1 cellular context compared by ENCODE assay signal in the genomic region with DNA sequence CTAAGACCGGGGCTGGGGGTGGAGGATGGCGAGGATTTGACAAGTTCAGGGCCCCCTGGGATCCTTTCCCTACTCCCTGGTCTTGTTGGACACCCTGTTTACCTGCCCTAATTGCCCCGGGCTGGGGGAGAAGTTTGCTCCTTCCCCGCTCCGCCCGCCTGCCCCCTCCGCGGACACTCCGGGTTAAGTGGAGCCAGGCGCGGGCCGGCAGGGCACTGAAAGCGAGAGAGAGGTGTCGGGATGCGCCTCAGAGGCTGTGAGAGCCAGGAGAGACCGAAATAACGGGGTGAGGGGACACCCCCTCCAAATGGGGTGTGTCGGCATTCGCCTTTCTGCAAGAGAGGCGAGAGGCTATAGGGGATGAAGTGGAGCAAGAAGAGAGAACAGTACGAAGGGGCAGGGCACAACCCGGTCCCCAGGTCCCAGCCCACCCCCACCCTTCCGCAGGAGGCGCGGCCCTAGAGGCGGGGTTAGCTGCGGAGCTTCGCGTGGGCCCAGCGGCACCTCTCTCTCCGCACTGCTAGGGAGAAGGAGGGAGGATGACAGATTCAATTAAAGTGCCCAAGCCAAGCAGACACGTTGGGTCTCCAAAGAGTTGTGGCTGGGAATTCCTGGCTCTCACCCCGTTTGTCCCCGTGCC.
TF ChIP-seq lines count a peak whose summit lies in the region.

No MANE protein-coding gene starts in this region.

TF ChIP-seq in HEK293, 187 proteins besides CTCF, POLR2A, EP300 and RAD21 (continued from another document and continues in another):
- TF ChIP-seq, protein P1, sequence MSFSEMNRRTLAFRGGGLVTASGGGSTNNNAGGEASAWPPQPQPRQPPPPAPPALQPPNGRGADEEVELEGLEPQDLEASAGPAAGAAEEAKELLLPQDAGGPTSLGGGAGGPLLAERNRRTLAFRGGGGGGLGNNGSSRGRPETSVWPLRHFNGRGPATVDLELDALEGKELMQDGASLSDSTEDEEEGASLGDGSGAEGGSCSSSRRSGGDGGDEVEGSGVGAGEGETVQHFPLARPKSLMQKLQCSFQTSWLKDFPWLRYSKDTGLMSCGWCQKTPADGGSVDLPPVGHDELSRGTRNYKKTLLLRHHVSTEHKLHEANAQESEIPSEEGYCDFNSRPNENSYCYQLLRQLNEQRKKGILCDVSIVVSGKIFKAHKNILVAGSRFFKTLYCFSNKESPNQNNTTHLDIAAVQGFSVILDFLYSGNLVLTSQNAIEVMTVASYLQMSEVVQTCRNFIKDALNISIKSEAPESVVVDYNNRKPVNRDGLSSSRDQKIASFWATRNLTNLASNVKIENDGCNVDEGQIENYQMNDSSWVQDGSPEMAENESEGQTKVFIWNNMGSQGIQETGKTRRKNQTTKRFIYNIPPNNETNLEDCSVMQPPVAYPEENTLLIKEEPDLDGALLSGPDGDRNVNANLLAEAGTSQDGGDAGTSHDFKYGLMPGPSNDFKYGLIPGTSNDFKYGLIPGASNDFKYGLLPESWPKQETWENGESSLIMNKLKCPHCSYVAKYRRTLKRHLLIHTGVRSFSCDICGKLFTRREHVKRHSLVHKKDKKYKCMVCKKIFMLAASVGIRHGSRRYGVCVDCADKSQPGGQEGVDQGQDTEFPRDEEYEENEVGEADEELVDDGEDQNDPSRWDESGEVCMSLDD (tag by site-specific recombination; IDR thresholded peaks at IDR 0.05) = peak; percentile 78; the same call in 1 of the 2 replicates
- TF ChIP-seq GLIS2 (tag by site-specific recombination; IDR thresholded peaks at IDR 0.05) (no peak), KLF1 (tag by site-specific recombination; IDR thresholded peaks at IDR 0.05) (no peak), ZNF350 (tag by site-specific recombination; IDR thresholded peaks at IDR 0.05) (no peak), ZSCAN30 (tag by site-specific recombination; IDR thresholded peaks at IDR 0.05) (no peak), PRDM1 (tag by site-specific recombination; IDR thresholded peaks at IDR 0.05) (no peak), HOXC10 (CRISPR knock-in tag; IDR thresholded peaks at IDR 0.05) (no peak), IKZF3 (tag by site-specific recombination; IDR thresholded peaks at IDR 0.05) (no peak), ZNF791 (tag by site-specific recombination; IDR thresholded peaks at IDR 0.05) (no peak), ZNF548 (tag by site-specific recombination; IDR thresholded peaks at IDR 0.05) (no peak), ZNF311 (tag by site-specific recombination; IDR thresholded peaks at IDR 0.05; ENCODE audit: borderline replicate concordance) (no peak), ZNF354C (tag by site-specific recombination; IDR thresholded peaks at IDR 0.05; ENCODE audit: borderline replicate concordance, low read depth) (no peak), KLF9 (tag by site-specific recombination; IDR thresholded peaks at IDR 0.05; ENCODE audit: low read depth) (no peak), ZNF701 (tag by site-specific recombination; IDR thresholded peaks at IDR 0.05) (no peak), TRIM28 (IDR thresholded peaks at IDR 0.05; ENCODE audit: borderline replicate concordance, low read length) (no peak), ZNF366 (tag by site-specific recombination; conservative IDR thresholded peaks at IDR 0.05) (peak; percentile 48), SP7 (tag by site-specific recombination; IDR thresholded peaks at IDR 0.05) (peak; percentile 9; the same call in 1 of the 2 replicates), KLF16 (tag by site-specific recombination; IDR thresholded peaks at IDR 0.05) (no peak), GLI2 (tag by site-specific recombination; IDR thresholded peaks at IDR 0.05; ENCODE audit: borderline replicate concordance, low read depth) (no peak), ZBTB48 (tag by site-specific recombination; IDR thresholded peaks at IDR 0.05) (no peak), ZNF391 (tag by site-specific recombination; IDR thresholded peaks at IDR 0.05; ENCODE audit: borderline replicate concordance, low read depth) (no peak), ZNF394 (tag by site-specific recombination; IDR thresholded peaks at IDR 0.05; ENCODE audit: borderline replicate concordance) (no peak), BCL11B (tag by site-specific recombination; IDR thresholded peaks at IDR 0.05; ENCODE audit: low read depth) (no peak), ZNF23 (tag by site-specific recombination; IDR thresholded peaks at IDR 0.05; ENCODE audit: borderline replicate concordance) (no peak), ZNF600 (tag by site-specific recombination; IDR thresholded peaks at IDR 0.05) (no peak), ZNF221 (tag by site-specific recombination; IDR thresholded peaks at IDR 0.05; ENCODE audit: borderline replicate concordance) (no peak), ZNF596 (tag by site-specific recombination; IDR thresholded peaks at IDR 0.05) (no peak), ZNF792 (tag by site-specific recombination; IDR thresholded peaks at IDR 0.05) (no peak), ZNF837 (tag by site-specific recombination; IDR thresholded peaks at IDR 0.05) (no peak), ZNF248 (tag by site-specific recombination; IDR thresholded peaks at IDR 0.05) (no peak), ZNF555 (tag by site-specific recombination; conservative IDR thresholded peaks at IDR 0.05) (no peak), SP3 (tag by site-specific recombination; IDR thresholded peaks at IDR 0.05) (peak; percentile 34; the same call in 1 of the 2 replicates), REPIN1 (tag by site-specific recombination; IDR thresholded peaks at IDR 0.05; ENCODE audit: low read depth) (no peak), ZNF223 (tag by site-specific recombination; IDR thresholded peaks at IDR 0.05) (no peak), ZNF155 (tag by site-specific recombination; IDR thresholded peaks at IDR 0.05) (no peak), ZNF423 (tag by site-specific recombination; IDR thresholded peaks at IDR 0.05) (no peak), ZNF114 (tag by site-specific recombination; IDR thresholded peaks at IDR 0.05) (no peak), ZNF558 (tag by site-specific recombination; IDR thresholded peaks at IDR 0.05) (no peak), ZNF654 (tag by site-specific recombination; IDR thresholded peaks at IDR 0.05; ENCODE audit: low read depth) (no peak)
- TF ChIP-seq, protein P2, sequence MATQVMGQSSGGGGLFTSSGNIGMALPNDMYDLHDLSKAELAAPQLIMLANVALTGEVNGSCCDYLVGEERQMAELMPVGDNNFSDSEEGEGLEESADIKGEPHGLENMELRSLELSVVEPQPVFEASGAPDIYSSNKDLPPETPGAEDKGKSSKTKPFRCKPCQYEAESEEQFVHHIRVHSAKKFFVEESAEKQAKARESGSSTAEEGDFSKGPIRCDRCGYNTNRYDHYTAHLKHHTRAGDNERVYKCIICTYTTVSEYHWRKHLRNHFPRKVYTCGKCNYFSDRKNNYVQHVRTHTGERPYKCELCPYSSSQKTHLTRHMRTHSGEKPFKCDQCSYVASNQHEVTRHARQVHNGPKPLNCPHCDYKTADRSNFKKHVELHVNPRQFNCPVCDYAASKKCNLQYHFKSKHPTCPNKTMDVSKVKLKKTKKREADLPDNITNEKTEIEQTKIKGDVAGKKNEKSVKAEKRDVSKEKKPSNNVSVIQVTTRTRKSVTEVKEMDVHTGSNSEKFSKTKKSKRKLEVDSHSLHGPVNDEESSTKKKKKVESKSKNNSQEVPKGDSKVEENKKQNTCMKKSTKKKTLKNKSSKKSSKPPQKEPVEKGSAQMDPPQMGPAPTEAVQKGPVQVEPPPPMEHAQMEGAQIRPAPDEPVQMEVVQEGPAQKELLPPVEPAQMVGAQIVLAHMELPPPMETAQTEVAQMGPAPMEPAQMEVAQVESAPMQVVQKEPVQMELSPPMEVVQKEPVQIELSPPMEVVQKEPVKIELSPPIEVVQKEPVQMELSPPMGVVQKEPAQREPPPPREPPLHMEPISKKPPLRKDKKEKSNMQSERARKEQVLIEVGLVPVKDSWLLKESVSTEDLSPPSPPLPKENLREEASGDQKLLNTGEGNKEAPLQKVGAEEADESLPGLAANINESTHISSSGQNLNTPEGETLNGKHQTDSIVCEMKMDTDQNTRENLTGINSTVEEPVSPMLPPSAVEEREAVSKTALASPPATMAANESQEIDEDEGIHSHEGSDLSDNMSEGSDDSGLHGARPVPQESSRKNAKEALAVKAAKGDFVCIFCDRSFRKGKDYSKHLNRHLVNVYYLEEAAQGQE (tag by site-specific recombination; IDR thresholded peaks at IDR 0.05) = no peak
- TF ChIP-seq, protein P3, sequence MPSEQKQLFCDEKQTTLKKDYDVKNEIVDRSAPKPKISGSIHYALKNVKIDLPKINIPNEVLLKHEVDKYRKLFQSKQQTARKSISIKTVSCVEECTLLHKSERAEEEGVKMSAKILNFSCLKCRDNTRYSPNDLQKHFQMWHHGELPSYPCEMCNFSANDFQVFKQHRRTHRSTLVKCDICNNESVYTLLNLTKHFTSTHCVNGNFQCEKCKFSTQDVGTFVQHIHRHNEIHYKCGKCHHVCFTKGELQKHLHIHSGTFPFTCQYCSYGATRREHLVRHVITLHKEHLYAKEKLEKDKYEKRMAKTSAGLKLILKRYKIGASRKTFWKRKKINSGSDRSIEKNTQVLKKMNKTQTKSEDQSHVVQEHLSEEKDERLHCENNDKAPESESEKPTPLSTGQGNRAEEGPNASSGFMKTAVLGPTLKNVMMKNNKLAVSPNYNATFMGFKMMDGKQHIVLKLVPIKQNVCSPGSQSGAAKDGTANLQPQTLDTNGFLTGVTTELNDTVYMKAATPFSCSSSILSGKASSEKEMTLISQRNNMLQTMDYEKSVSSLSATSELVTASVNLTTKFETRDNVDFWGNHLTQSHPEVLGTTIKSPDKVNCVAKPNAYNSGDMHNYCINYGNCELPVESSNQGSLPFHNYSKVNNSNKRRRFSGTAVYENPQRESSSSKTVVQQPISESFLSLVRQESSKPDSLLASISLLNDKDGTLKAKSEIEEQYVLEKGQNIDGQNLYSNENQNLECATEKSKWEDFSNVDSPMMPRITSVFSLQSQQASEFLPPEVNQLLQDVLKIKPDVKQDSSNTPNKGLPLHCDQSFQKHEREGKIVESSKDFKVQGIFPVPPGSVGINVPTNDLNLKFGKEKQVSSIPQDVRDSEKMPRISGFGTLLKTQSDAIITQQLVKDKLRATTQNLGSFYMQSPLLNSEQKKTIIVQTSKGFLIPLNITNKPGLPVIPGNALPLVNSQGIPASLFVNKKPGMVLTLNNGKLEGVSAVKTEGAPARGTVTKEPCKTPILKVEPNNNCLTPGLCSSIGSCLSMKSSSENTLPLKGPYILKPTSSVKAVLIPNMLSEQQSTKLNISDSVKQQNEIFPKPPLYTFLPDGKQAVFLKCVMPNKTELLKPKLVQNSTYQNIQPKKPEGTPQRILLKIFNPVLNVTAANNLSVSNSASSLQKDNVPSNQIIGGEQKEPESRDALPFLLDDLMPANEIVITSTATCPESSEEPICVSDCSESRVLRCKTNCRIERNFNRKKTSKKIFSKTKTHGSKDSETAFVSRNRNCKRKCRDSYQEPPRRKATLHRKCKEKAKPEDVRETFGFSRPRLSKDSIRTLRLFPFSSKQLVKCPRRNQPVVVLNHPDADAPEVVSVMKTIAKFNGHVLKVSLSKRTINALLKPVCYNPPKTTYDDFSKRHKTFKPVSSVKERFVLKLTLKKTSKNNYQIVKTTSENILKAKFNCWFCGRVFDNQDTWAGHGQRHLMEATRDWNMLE (tag by site-specific recombination; conservative IDR thresholded peaks at IDR 0.05; ENCODE audit: low read depth) = no peak
- TF ChIP-seq, protein P4, sequence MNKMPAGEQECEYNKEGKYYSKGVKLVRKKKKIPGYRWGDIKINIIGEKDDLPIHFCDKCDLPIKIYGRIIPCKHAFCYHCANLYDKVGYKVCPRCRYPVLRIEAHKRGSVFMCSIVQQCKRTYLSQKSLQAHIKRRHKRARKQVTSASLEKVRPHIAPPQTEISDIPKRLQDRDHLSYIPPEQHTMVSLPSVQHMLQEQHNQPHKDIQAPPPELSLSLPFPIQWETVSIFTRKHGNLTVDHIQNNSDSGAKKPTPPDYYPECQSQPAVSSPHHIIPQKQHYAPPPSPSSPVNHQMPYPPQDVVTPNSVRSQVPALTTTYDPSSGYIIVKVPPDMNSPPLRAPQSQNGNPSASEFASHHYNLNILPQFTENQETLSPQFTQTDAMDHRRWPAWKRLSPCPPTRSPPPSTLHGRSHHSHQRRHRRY (tag by site-specific recombination; IDR thresholded peaks at IDR 0.05) = no peak
- TF ChIP-seq, protein P5, sequence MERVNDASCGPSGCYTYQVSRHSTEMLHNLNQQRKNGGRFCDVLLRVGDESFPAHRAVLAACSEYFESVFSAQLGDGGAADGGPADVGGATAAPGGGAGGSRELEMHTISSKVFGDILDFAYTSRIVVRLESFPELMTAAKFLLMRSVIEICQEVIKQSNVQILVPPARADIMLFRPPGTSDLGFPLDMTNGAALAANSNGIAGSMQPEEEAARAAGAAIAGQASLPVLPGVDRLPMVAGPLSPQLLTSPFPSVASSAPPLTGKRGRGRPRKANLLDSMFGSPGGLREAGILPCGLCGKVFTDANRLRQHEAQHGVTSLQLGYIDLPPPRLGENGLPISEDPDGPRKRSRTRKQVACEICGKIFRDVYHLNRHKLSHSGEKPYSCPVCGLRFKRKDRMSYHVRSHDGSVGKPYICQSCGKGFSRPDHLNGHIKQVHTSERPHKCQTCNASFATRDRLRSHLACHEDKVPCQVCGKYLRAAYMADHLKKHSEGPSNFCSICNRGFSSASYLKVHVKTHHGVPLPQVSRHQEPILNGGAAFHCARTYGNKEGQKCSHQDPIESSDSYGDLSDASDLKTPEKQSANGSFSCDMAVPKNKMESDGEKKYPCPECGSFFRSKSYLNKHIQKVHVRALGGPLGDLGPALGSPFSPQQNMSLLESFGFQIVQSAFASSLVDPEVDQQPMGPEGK (tag by site-specific recombination; IDR thresholded peaks at IDR 0.05) = peak; percentile 54
- TF ChIP-seq, protein P6, sequence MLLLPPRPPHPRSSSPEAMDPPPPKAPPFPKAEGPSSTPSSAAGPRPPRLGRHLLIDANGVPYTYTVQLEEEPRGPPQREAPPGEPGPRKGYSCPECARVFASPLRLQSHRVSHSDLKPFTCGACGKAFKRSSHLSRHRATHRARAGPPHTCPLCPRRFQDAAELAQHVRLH (tag by site-specific recombination; IDR thresholded peaks at IDR 0.05) = no peak
- TF ChIP-seq, protein P7, sequence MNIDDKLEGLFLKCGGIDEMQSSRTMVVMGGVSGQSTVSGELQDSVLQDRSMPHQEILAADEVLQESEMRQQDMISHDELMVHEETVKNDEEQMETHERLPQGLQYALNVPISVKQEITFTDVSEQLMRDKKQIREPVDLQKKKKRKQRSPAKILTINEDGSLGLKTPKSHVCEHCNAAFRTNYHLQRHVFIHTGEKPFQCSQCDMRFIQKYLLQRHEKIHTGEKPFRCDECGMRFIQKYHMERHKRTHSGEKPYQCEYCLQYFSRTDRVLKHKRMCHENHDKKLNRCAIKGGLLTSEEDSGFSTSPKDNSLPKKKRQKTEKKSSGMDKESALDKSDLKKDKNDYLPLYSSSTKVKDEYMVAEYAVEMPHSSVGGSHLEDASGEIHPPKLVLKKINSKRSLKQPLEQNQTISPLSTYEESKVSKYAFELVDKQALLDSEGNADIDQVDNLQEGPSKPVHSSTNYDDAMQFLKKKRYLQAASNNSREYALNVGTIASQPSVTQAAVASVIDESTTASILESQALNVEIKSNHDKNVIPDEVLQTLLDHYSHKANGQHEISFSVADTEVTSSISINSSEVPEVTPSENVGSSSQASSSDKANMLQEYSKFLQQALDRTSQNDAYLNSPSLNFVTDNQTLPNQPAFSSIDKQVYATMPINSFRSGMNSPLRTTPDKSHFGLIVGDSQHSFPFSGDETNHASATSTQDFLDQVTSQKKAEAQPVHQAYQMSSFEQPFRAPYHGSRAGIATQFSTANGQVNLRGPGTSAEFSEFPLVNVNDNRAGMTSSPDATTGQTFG (tag by site-specific recombination; IDR thresholded peaks at IDR 0.05; ENCODE audit: borderline replicate concordance) = no peak
